Comparison of ENCODE assay signal across 9 cellular contexts in the genomic region with DNA sequence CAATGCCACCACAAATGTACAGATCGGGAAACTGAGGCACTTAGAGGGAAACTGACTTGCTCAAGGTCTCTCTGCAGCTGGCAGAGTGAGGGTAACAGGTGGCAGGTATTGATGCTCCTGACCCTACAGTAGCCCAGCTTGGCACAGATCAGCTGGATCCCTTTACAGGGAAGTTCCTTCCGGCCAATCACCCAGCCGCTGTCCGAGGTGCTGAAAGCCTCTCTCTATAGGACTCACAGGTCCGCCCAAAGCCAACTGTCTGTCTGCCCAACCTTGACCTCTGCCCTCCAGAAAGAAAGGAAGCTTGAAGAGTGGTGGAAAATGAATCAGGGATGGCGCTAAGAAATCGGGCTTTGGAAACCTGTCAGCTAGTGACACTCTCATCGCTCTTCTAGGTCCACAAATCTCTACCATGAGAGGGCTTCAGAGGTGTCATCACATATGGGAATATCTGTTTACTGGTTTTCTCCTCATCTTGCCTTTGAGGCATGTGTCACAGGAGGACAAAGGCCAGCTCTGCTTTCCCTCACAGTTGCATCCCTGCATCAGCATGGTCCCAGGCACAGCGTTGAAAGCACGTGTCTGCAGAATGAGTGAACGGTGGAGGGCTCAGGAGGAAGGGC.
DNase-seq lines count a peak whose midpoint lies in the region; ATAC-seq and TF ChIP-seq lines count a peak whose summit lies in the region.
"Had no signal": no experiment of that assay in that cellular context is flagged by ENCODE, and none has a peak within 500 bp of the region (broad histone marks: within the 10 kb centered on the region; RNA-seq: fewer than 3 reads in every experiment).

No MANE protein-coding gene starts in this region.

- peak; percentile 68; the same call in 1 of the 2 replicates for ATAC-seq in Panc1
- no peak for ATAC-seq in GM19455 (IDR thresholded peaks at IDR 0.05; ENCODE audit: unreplicated experiment)

- DNase-seq in DMS 273 (lab: John Stamatoyannopoulos, UW; ENCODE audit: unreplicated experiment) (peak; percentile 61), DMS 273 treated with DMSO at 0.1 percent for 48 hours (lab: John Stamatoyannopoulos, UW) (no peak), Panc1 (ENCODE audit: low read depth, low spot score) (no peak), erythroblast (lab: John Stamatoyannopoulos, UW) (peak; percentile 46 to 56), renal cortical epithelial cell (ENCODE audit: low read depth) (peak; percentile 6), NCI-H187 treated with DMSO at 0.1 percent for 48 hours (lab: John Stamatoyannopoulos, UW) (no peak), NCI-H1436 (lab: John Stamatoyannopoulos, UW) (no peak)

- no TSS peak for BruUV-seq in Panc1 (replicated peaks; lab: Mats Ljungman, UMichigan)

- in situ Hi-C loops in Panc1 (cut with HindIII; ENCODE audit: low pct_unique_long_range_greater_than_20kb, low sequenced_read_pairs): no loop called here

- peaks cover 2% of the 10 kb centered on the region for H3K27me3 ChIP-seq in Panc1 (ENCODE audit: control insufficient read depth, insufficient read depth, low read length)

- CTCF ChIA-PET in Panc1 (lab: Charles Lee): no interaction called here

- TF ChIP-seq POLR2A in erythroblast (IDR thresholded peaks at IDR 0.05; ENCODE audit: low read length): no peak

- no peaks in the 10 kb centered on the region for H3K4me1 ChIP-seq in Panc1 (ENCODE audit: control insufficient read depth, insufficient read depth, low read length)

- no peak overlapping the region for H3K27ac ChIP-seq in Panc1 (ENCODE audit: low read length)
- H3K27ac ChIP-seq: 22Rv1 had no signal

- POLR2A ChIA-PET in Panc1 (lab: Charles Lee): no interaction called here

- H3K4me3 ChIP-seq in Panc1 (ENCODE audit: low read depth in 2 of 2, low read length in 2 of 2): no peak overlapping the region

- H3K36me3 ChIP-seq in Panc1 (ENCODE audit: control insufficient read depth, insufficient read depth, low read length): no peaks in the 10 kb centered on the region

- intact Hi-C loops in Panc1 (cut with micrococcal nuclease; ENCODE audit: unreplicated experiment): no loop called here

- TF ChIP-seq CTCF in Panc1 (IDR thresholded peaks at IDR 0.05): no peak

- no peaks in the 10 kb centered on the region for H3K9me3 ChIP-seq in Panc1 (ENCODE audit: control insufficient read depth, insufficient read depth, low read depth, low read length)

Comparison
In these comparisons a context has a peak if more than half of its experiments do, and no peak if none do; other contexts are left out.
1. DNase-seq: peak in DMS 273 (single experiment), erythroblast (2 of 2) and renal cortical epithelial cell (single experiment); none in DMS 273 treated with DMSO at 0.1 percent for 48 hours (single experiment), Panc1 (single experiment), NCI-H187 treated with DMSO at 0.1 percent for 48 hours (single experiment) and NCI-H1436 (single experiment).